Comparison of ENCODE assay signal across 8 cellular contexts in the genomic region with DNA sequence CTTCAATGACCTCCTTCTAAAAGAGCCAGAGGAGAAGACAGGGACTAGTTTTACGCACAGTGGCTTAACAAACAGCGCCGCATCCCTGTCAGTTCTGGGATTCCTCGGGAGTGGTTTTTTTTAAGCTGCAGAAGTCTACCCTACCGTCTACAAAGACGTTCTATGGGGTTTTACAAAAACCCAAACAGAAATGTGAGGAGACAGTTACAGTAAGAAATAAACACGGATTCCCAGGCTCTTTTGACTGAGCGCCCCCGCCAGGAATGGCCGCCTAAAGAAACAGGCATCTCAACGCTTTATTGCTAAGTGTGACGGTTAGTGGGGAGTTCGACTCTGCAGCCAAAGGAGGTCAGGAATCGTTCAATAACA. TPM values are rescaled to one million over a fixed set of nuclear protein-coding genes. Genes with fewer than 3 reads are reported as not detected.
DNase-seq lines count a peak whose midpoint lies in the region; ATAC-seq and TF ChIP-seq lines count a peak whose summit lies in the region.

No MANE protein-coding gene starts in this region.

- H3K4me1 ChIP-seq in breast epithelium, result peaks cover 4 to 14% of the 10 kb centered on the region in 2 donors
- H3K4me1 ChIP-seq in smooth muscle cell (ENCODE audit: low read depth), result peaks cover 25% of the 10 kb centered on the region

- peaks cover 9% of the 10 kb centered on the region for H4K20me1 ChIP-seq in smooth muscle cell (ENCODE audit: low read depth)

- no peaks in the 10 kb centered on the region for H3K9me3 Mint-ChIP-seq in Calu3 (ENCODE audit: low read depth, unreplicated experiment)

- DNase-seq in Calu3 (peak; percentile 16), NCI-H69 (lab: John Stamatoyannopoulos, UW) (peak; percentile 78), breast epithelium (ENCODE audit: low spot score in 2 of 2) (no peak), inferior parietal cortex (ENCODE audit: extremely low spot score) (peak; percentile 55), smooth muscle cell (lab: John Stamatoyannopoulos, UW; ENCODE audit: unreplicated experiment) (no peak)
- DNase-seq in effector CD8-positive, alpha-beta T cell (lab: John Stamatoyannopoulos, UW), result no peak

- H3K9me3 ChIP-seq in breast epithelium, result no peaks in the 10 kb centered on the region
- no peaks in the 10 kb centered on the region for H3K9me3 ChIP-seq in smooth muscle cell (replicated peaks; ENCODE audit: low read depth)

- H2AFZ ChIP-seq in smooth muscle cell (ENCODE audit: low read depth), result peak overlapping the region; percentile 88

- no peak for TF ChIP-seq POLR2A in breast epithelium (IDR thresholded peaks at IDR 0.05)

- ATAC-seq in GM18907 (IDR thresholded peaks at IDR 0.05; ENCODE audit: unreplicated experiment) (peak; percentile 32), HG03097 (IDR thresholded peaks at IDR 0.05; ENCODE audit: low FRiP score, unreplicated experiment) (peak; percentile 23)

- BruUV-seq in Calu3 (replicated peaks; lab: Mats Ljungman, UMichigan), result TSS peak; percentile 72

- H3K4me3 ChIP-seq in breast epithelium (peak overlapping the region; percentile 69 to 76 (median 76)), smooth muscle cell (peak overlapping the region; percentile 86)

- peak overlapping the region; percentile 99 for H3K4me2 ChIP-seq in smooth muscle cell

- H3F3A ChIP-seq in smooth muscle cell (ENCODE audit: low read depth), result no peaks in the 10 kb centered on the region

- H3K27me3 ChIP-seq in breast epithelium (no peaks in the 10 kb centered on the region), smooth muscle cell (ENCODE audit: low read depth) (no peaks in the 10 kb centered on the region)

- intact Hi-C loops in Calu3 (cut with micrococcal nuclease; ENCODE audit: unreplicated experiment) (loop anchor here (2.0 to 5.0 kb wide), 3 partner anchors 50 to 249 kb away; a partner anchor contains a TSS), breast epithelium (cut with DNase I; ENCODE audit: low total_unique reads) (no loop called here)

- CTCF ChIA-PET in Calu3 (lab: Charles Lee), result interaction anchor here (0.5 kb wide), 1 partner anchor 1794 kb away, joined by 3 read pairs; no protein-coding TSS in a partner anchor

- H3K4me3 Mint-ChIP-seq in Calu3 (ENCODE audit: low read depth, unreplicated experiment), result peak overlapping the region; percentile 91

- 1% methylated on average over 14 of the region's 14 CpGs for WGBS in smooth muscle cell (ENCODE audit: low lambda C conversion rate)

- peaks cover 32% of the 10 kb centered on the region for H3K36me3 Mint-ChIP-seq in Calu3 (ENCODE audit: insufficient read depth, unreplicated experiment)

- H3K27me3 Mint-ChIP-seq in Calu3 (ENCODE audit: unreplicated experiment), result no peaks in the 10 kb centered on the region

- peak overlapping the region in 1 of 2 donors; percentile 62 for H3K27ac ChIP-seq in breast epithelium
- peak overlapping the region; percentile 46 for H3K27ac ChIP-seq in smooth muscle cell (ENCODE audit: low read depth)

- H3K9ac ChIP-seq in smooth muscle cell (ENCODE audit: low read depth), result peak overlapping the region; percentile 68

- peak overlapping the region; percentile 85 for H3K27ac Mint-ChIP-seq in Calu3 (ENCODE audit: unreplicated experiment)

- H3K36me3 ChIP-seq in breast epithelium, result no peaks in the 10 kb centered on the region
- no peaks in the 10 kb centered on the region for H3K36me3 ChIP-seq in smooth muscle cell (ENCODE audit: low read depth)

- peaks cover 19% of the 10 kb centered on the region for H3K4me1 Mint-ChIP-seq in Calu3 (ENCODE audit: low read depth, unreplicated experiment)

- peaks cover 68% of the 10 kb centered on the region for H3K79me2 ChIP-seq in smooth muscle cell (ENCODE audit: low read depth)

- TF ChIP-seq CTCF in Calu3 (IDR thresholded peaks at IDR 0.05; ENCODE audit: unreplicated experiment) (peak; percentile 19), breast epithelium (IDR thresholded peaks at IDR 0.05) (no peak), smooth muscle cell (IDR thresholded peaks at IDR 0.05; ENCODE audit: borderline replicate concordance, insufficient read depth, poor library complexity, severe bottlenecking) (peak; percentile 17)

RNA-seq across cellular contexts. Expression of a gene that starts 0.5 kb away (rescaled TPM):
- total RNA-seq in Calu3 (2022) (12.8 and 16.7 TPM in 2 replicates), breast epithelium (10 to 100 TPM in 2 of 3 donors, 1 to 10 TPM in 1; 5.6 to 17.0 (median 12.8) TPM), smooth muscle cell (15.0 and 18.7 TPM in 2 replicates)
- polyA plus RNA-seq in smooth muscle cell, result 11.3 and 12.9 TPM in 2 replicates

RNA-seq across cellular contexts. Expression of a gene that starts 0.6 kb away (rescaled TPM):
- total RNA-seq in Calu3 (2022) (137 and 166 TPM in 2 replicates), breast epithelium (100 to 1,000 TPM; 101 to 156 (median 153) TPM), smooth muscle cell (655 and 735 TPM in 2 replicates)
- 577 and 681 TPM in 2 replicates for polyA plus RNA-seq in smooth muscle cell

RNA-seq across cellular contexts. Expression of a gene that starts 53.6 kb away (rescaled TPM):
- total RNA-seq in Calu3 (2022), result 97.8 and 102 TPM in 2 replicates
- total RNA-seq in breast epithelium, result 10 to 100 TPM; 48.3 to 58.2 (median 54.4) TPM
- 51.6 and 88.2 TPM in 2 replicates for total RNA-seq in smooth muscle cell
- 58.4 and 70.1 TPM in 2 replicates for polyA plus RNA-seq in smooth muscle cell

Comparison
In these comparisons a context has a peak if more than half of its experiments do, and no peak if none do; other contexts are left out.
1. DNase-seq: peak in Calu3 (single experiment), NCI-H69 (single experiment) and inferior parietal cortex (single experiment); none in breast epithelium (0 of 2), smooth muscle cell (single experiment) and effector CD8-positive, alpha-beta T cell (single experiment).
2. CTCF ChIP-seq: peak in Calu3 (single experiment) and smooth muscle cell (single experiment); none in breast epithelium (0 of 3).